Comparison of ENCODE assay signal across 13 cellular contexts in genomic region chr17:12431188-12431587, GRCh38.
DNase-seq lines count a peak whose midpoint lies in the region; ATAC-seq and TF ChIP-seq lines count a peak whose summit lies in the region.
"Had no signal": no experiment of that assay in that cellular context is flagged by ENCODE, and none has a peak within 500 bp of the region (broad histone marks: within the 10 kb centered on the region; RNA-seq: fewer than 3 reads in every experiment).

No MANE protein-coding gene starts in this region.

- TF ChIP-seq CTCF in esophagus squamous epithelium (IDR thresholded peaks at IDR 0.05), result no peak

- ATAC-seq in GM18907 (IDR thresholded peaks at IDR 0.05; ENCODE audit: unreplicated experiment) (peak; percentile 87), GM21619 (IDR thresholded peaks at IDR 0.05; ENCODE audit: unreplicated experiment) (peak; percentile 80), HG03103 (IDR thresholded peaks at IDR 0.05; ENCODE audit: low read depth, unreplicated experiment) (peak; percentile 88)
- ATAC-seq in stimulated activated memory B cell treated with anti-CD40 and anti-IgM and Interleukin-4, amounts not matched to agents 10 μg/mL and 1 μg/mL and 100 μg/mL, for 72 hours, result peak; percentile 96
- ATAC-seq in activated naive CD8-positive, alpha-beta T cell treated with anti-CD3 and anti-CD28 coated beads, Interleukin-2, amount 50 U/mL, for 24 hours, result no peak
- ATAC-seq: activated T-cell treated with anti-CD3 and anti-CD28 coated beads, Interleukin-2, amount 50 U/mL, for 72 hours had no signal

- no peak for TF ChIP-seq POLR2A in esophagus squamous epithelium (IDR thresholded peaks at IDR 0.05)

- peaks cover 10% of the 10 kb centered on the region for H3K9me3 Mint-ChIP-seq in stimulated activated memory B cell treated with anti-CD40 and anti-IgM and Interleukin-4, amounts not matched to agents 10 μg/mL and 1 μg/mL and 100 μg/mL, for 72 hours
- peaks cover 9% of the 10 kb centered on the region for H3K9me3 Mint-ChIP-seq in activated naive CD8-positive, alpha-beta T cell treated with anti-CD3 and anti-CD28 coated beads, Interleukin-2, amount 50 U/mL, for 24 hours

- 47 to 50% methylated on average over 4 of the region's 4 CpGs for WGBS in esophagus squamous epithelium, 2 donors

- H3K4me3 ChIP-seq in esophagus squamous epithelium, result no peak overlapping the region
- H3K4me3 ChIP-seq: GM23248 had no signal

- no peak for DNase-seq in esophagus squamous epithelium (lab: John Stamatoyannopoulos, UW)
- no peak for DNase-seq in activated naive CD8-positive, alpha-beta T cell treated with anti-CD3 and anti-CD28 coated beads, Interleukin-2, amount 50 U/mL, for 24 hours
- DNase-seq in activated effector memory CD4-positive, alpha-beta T cell treated with anti-CD3 and anti-CD28 coated beads, Interleukin-2, amount 50 U/mL, for 16 hours, result no peak
- DNase-seq: activated CD4-positive, CD25-positive, alpha-beta regulatory T cell; activated T-cell treated with anti-CD3 and anti-CD28 coated beads, Interleukin-2, amount 50 U/mL, for 72 hours; GM23248; islet precursor cell; NCI-H345; SHP77 treated with DMSO at 0.1 percent for 48 hours had no signal

- no peaks in the 10 kb centered on the region for H3K27me3 ChIP-seq in esophagus squamous epithelium

- H3K4me3 Mint-ChIP-seq in stimulated activated memory B cell treated with anti-CD40 and anti-IgM and Interleukin-4, amounts not matched to agents 10 μg/mL and 1 μg/mL and 100 μg/mL, for 72 hours, result peak overlapping the region; percentile 60
- no peak overlapping the region for H3K4me3 Mint-ChIP-seq in activated naive CD8-positive, alpha-beta T cell treated with anti-CD3 and anti-CD28 coated beads, Interleukin-2, amount 50 U/mL, for 24 hours
- H3K4me3 Mint-ChIP-seq: activated T-cell treated with anti-CD3 and anti-CD28 coated beads, Interleukin-2, amount 50 U/mL, for 72 hours had no signal

- no peaks in the 10 kb centered on the region for H3K36me3 ChIP-seq in esophagus squamous epithelium

- peaks cover 49% of the 10 kb centered on the region for H3K4me1 Mint-ChIP-seq in stimulated activated memory B cell treated with anti-CD40 and anti-IgM and Interleukin-4, amounts not matched to agents 10 μg/mL and 1 μg/mL and 100 μg/mL, for 72 hours
- H3K4me1 Mint-ChIP-seq in activated naive CD8-positive, alpha-beta T cell treated with anti-CD3 and anti-CD28 coated beads, Interleukin-2, amount 50 U/mL, for 24 hours, result no peaks in the 10 kb centered on the region

- no peaks in the 10 kb centered on the region for H3K4me1 ChIP-seq in esophagus squamous epithelium

- peaks cover 5% of the 10 kb centered on the region for H3K36me3 Mint-ChIP-seq in stimulated activated memory B cell treated with anti-CD40 and anti-IgM and Interleukin-4, amounts not matched to agents 10 μg/mL and 1 μg/mL and 100 μg/mL, for 72 hours
- H3K36me3 Mint-ChIP-seq in activated naive CD8-positive, alpha-beta T cell treated with anti-CD3 and anti-CD28 coated beads, Interleukin-2, amount 50 U/mL, for 24 hours (ENCODE audit: low read depth), result no peaks in the 10 kb centered on the region

- no peaks in the 10 kb centered on the region for H3K9me3 ChIP-seq in esophagus squamous epithelium

- no peaks in the 10 kb centered on the region for H3K27me3 Mint-ChIP-seq in stimulated activated memory B cell treated with anti-CD40 and anti-IgM and Interleukin-4, amounts not matched to agents 10 μg/mL and 1 μg/mL and 100 μg/mL, for 72 hours
- H3K27me3 Mint-ChIP-seq in activated naive CD8-positive, alpha-beta T cell treated with anti-CD3 and anti-CD28 coated beads, Interleukin-2, amount 50 U/mL, for 24 hours, result no peaks in the 10 kb centered on the region

- H3K27ac ChIP-seq in esophagus squamous epithelium, result no peak overlapping the region
- H3K27ac ChIP-seq: GM23248 had no signal

- H3K27ac Mint-ChIP-seq in stimulated activated memory B cell treated with anti-CD40 and anti-IgM and Interleukin-4, amounts not matched to agents 10 μg/mL and 1 μg/mL and 100 μg/mL, for 72 hours, result peak overlapping the region; percentile 92
- H3K27ac Mint-ChIP-seq in activated naive CD8-positive, alpha-beta T cell treated with anti-CD3 and anti-CD28 coated beads, Interleukin-2, amount 50 U/mL, for 24 hours, result no peak overlapping the region
- H3K27ac Mint-ChIP-seq: activated T-cell treated with anti-CD3 and anti-CD28 coated beads, Interleukin-2, amount 50 U/mL, for 72 hours had no signal

- intact Hi-C loops in esophagus squamous epithelium (cut with DNase I), result no loop called here
